ENCODE assay signal across 20 cellular contexts in the genomic region with DNA sequence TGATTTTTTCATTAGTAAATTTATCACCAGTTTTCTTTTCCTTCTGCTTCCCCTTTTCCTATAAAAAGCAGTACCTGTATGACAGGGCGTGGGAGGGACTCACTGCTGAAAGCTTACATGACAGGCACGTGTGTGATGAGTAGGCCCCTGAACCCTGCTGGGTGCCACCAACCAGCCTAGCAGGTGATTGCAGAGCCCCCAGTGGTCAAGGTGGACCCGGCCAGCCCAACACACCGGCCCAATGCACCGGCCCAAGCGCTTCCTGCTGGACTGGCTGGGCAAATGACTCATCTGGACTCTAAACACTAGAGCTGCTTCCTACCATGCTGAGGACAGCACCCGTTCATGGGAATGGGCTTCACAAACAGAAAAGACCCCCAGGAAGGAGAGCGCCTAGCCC.
DNase-seq lines count a peak whose midpoint lies in the region; ATAC-seq, FAIRE-seq and TF ChIP-seq lines count a peak whose summit lies in the region.
"Had no signal": no experiment of that assay in that cellular context is flagged by ENCODE, and none has a peak within 500 bp of the region (broad histone marks: within the 10 kb centered on the region; RNA-seq: fewer than 3 reads in every experiment).

No MANE protein-coding gene starts in this region.

- FAIRE-seq in HepG2 (lab: Jason Lieb, UNC) = no peak
- FAIRE-seq: A549, D721Med, H1, HTR-8/SVneo had no signal

- no peak for TF ChIP-seq RAD21 in HepG2 (CRISPR knock-in tag; IDR thresholded peaks at IDR 0.05)

- H3K9me2 ChIP-seq in PC-3 (replicated peaks; ENCODE audit: low read length) = no peaks in the 10 kb centered on the region

- DNase-seq in HepG2 (ENCODE audit: low spot score) = peak; percentile 13
- no peak for DNase-seq in right lobe of liver
- peak; percentile 18 for DNase-seq in PC-3
- peak; percentile 68 for DNase-seq in islet precursor cell
- no peak for DNase-seq in GOT3 (lab: John Stamatoyannopoulos, UW)
- no peak for DNase-seq in DMS53 (lab: John Stamatoyannopoulos, UW)
- DNase-seq in SHP77 treated with DMSO at 0.1 percent for 48 hours (lab: John Stamatoyannopoulos, UW) = no peak
- DNase-seq: AML-193; CD4-positive, CD25-positive, alpha-beta regulatory T cell; CD8-positive, alpha-beta memory T cell; COR-L47; DMS79; GF-D8; H9 had no signal

- CTCF ChIA-PET in HepG2 (lab: Yijun Ruan, JAX; ENCODE audit: low intra/inter-chr PET ratio, low total read pairs) = no interaction called here
- CTCF ChIA-PET in PC-3 (lab: Charles Lee) = no interaction called here

- H3K4me1 ChIP-seq in HepG2 (ENCODE audit: insufficient read depth, low read length) (peaks cover 13% of the 10 kb centered on the region), right lobe of liver (no peaks in the 10 kb centered on the region), PC-3 (ENCODE audit: insufficient read depth, low read length) (0 out of 2 replicates have a peak, but pooled peaks cover 10% of the 10 kb centered on the region)
- H3K4me1 ChIP-seq: A549 had no signal

- no peaks in the 10 kb centered on the region for H3K79me2 ChIP-seq in HepG2 (ENCODE audit: insufficient read depth, low read length)
- H3K79me2 ChIP-seq in PC-3 (ENCODE audit: low read length) = no peaks in the 10 kb centered on the region

- H3K27ac ChIP-seq in HepG2 (ENCODE audit: extremely low read length, insufficient read depth, low read length) (no peak overlapping the region), right lobe of liver (no peak overlapping the region), PC-3 (ENCODE audit: low read length) (no peak overlapping the region)
- H3K27ac ChIP-seq: 22Rv1, A549, KMS-11 had no signal

- no peak overlapping the region for H3K9ac ChIP-seq in HepG2 (ENCODE audit: insufficient read depth, low read depth, low read length)
- no peak overlapping the region for H3K9ac ChIP-seq in PC-3 (ENCODE audit: low read length)
- H3K9ac ChIP-seq: KMS-11 had no signal

- TF ChIP-seq POLR2A in HepG2 (IDR thresholded peaks at IDR 0.05; ENCODE audit: insufficient read depth in 1 of 2, low read depth in 2 of 2, low read length in 2 of 2) (no peak), right lobe of liver (IDR thresholded peaks at IDR 0.05) (no peak)

- no peak overlapping the region for H3K4me2 ChIP-seq in HepG2 (ENCODE audit: low read depth, low read length)
- no peak overlapping the region for H3K4me2 ChIP-seq in PC-3 (ENCODE audit: low read length)
- H3K4me2 ChIP-seq: A549, KMS-11 had no signal

- 21% methylated on average over 8 of the region's 8 CpGs for WGBS in HepG2 (ENCODE audit: low lambda C conversion rate)
- 72% methylated on average over 3 of the region's 8 CpGs for WGBS in right lobe of liver (ENCODE audit: insufficient coverage, low coverage, low lambda C conversion rate, missing lambda C conversion rate)

- TF ChIP-seq CTCF in HepG2 (CRISPR knock-in tag; IDR thresholded peaks at IDR 0.05) (peak; percentile 38), right lobe of liver (IDR thresholded peaks at IDR 0.05) (no peak), PC-3 (conservative IDR thresholded peaks at IDR 0.05; ENCODE audit: low read depth, low read length) (peak; percentile 34)

- H4K20me1 ChIP-seq in HepG2 (ENCODE audit: insufficient read depth, low read length) (no peaks in the 10 kb centered on the region), PC-3 (ENCODE audit: low read length) (no peaks in the 10 kb centered on the region)

- H3K36me3 ChIP-seq in HepG2 (replicated peaks in 1 of 2; ENCODE audit: control insufficient read depth in 1 of 2, insufficient read depth in 2 of 2, low read length in 2 of 2) (no peaks in the 10 kb centered on the region), right lobe of liver (no peaks in the 10 kb centered on the region), PC-3 (ENCODE audit: low read depth, low read length) (no peaks in the 10 kb centered on the region)

- H2AFZ ChIP-seq in HepG2 (ENCODE audit: low read length) (no peak overlapping the region), PC-3 (ENCODE audit: low read length) (no peak overlapping the region)

- TF ChIP-seq EP300 in HepG2 (IDR thresholded peaks at IDR 0.05; ENCODE audit: low read depth in 2 of 2, low read length in 2 of 2) (no peak), HepG2 (CRISPR knock-in tag; IDR thresholded peaks at IDR 0.05; ENCODE audit: borderline replicate concordance) (no peak)

- H3K4me3 ChIP-seq in HepG2 (replicated peaks in 1 of 3; ENCODE audit: insufficient read depth in 1 of 3, low read depth in 2 of 3, low read length in 3 of 3) = no peak overlapping the region
- H3K4me3 ChIP-seq in right lobe of liver = no peak overlapping the region
- no peak overlapping the region for H3K4me3 ChIP-seq in PC-3 (ENCODE audit: low read length)
- H3K4me3 ChIP-seq: A549 had no signal

- H3K9me3 ChIP-seq in HepG2 (ENCODE audit: low read length) (no peaks in the 10 kb centered on the region), right lobe of liver (no peaks in the 10 kb centered on the region), PC-3 (ENCODE audit: low read length) (no peaks in the 10 kb centered on the region)
- H3K9me3 ChIP-seq: A549 had no signal

- POLR2A ChIA-PET in HepG2 (lab: Yijun Ruan, JAX) = no interaction called here
- POLR2A ChIA-PET in PC-3 (lab: Charles Lee; ENCODE audit: unreplicated experiment) = no interaction called here

- no peaks in the 10 kb centered on the region for H3F3A ChIP-seq in PC-3 (ENCODE audit: low read length, unreplicated experiment)

- BruUV-seq in HepG2 (replicated peaks; lab: Mats Ljungman, UMichigan) (no TSS peak), PC-3 (replicated peaks; lab: Mats Ljungman, UMichigan) (no TSS peak)

- in situ Hi-C loops in HepG2 (cut with HindIII; ENCODE audit: extremely low pct_ligation_motif_present, low pct_unique_long_range_greater_than_20kb) = no loop called here

- ATAC-seq in HepG2 = peak; percentile 91
- no peak for ATAC-seq in right lobe of liver
- no peak; the same call in 1 of the 2 replicates for ATAC-seq in PC-3
- ATAC-seq: A549 had no signal

- 0 out of 5 replicates have a peak, but pooled peaks cover 0 to 3% of the 10 kb centered on the region in 2 experiments for H3K27me3 ChIP-seq in HepG2 (ENCODE audit: control insufficient read depth in 1 of 2, insufficient read depth in 2 of 2, low read length in 2 of 2)
- H3K27me3 ChIP-seq in right lobe of liver = no peaks in the 10 kb centered on the region
- no peaks in the 10 kb centered on the region for H3K27me3 ChIP-seq in PC-3 (ENCODE audit: low read length)

- intact Hi-C loops in HepG2 (cut with micrococcal nuclease; ENCODE audit: unreplicated experiment) = no loop called here
- intact Hi-C loops in right lobe of liver (cut with DNase I) = no loop called here
- intact Hi-C loops in PC-3 (cut with micrococcal nuclease) = no loop called here

TF ChIP-seq in HepG2, 621 proteins besides CTCF, POLR2A, EP300 and RAD21:
- TF ChIP-seq, protein P1, sequence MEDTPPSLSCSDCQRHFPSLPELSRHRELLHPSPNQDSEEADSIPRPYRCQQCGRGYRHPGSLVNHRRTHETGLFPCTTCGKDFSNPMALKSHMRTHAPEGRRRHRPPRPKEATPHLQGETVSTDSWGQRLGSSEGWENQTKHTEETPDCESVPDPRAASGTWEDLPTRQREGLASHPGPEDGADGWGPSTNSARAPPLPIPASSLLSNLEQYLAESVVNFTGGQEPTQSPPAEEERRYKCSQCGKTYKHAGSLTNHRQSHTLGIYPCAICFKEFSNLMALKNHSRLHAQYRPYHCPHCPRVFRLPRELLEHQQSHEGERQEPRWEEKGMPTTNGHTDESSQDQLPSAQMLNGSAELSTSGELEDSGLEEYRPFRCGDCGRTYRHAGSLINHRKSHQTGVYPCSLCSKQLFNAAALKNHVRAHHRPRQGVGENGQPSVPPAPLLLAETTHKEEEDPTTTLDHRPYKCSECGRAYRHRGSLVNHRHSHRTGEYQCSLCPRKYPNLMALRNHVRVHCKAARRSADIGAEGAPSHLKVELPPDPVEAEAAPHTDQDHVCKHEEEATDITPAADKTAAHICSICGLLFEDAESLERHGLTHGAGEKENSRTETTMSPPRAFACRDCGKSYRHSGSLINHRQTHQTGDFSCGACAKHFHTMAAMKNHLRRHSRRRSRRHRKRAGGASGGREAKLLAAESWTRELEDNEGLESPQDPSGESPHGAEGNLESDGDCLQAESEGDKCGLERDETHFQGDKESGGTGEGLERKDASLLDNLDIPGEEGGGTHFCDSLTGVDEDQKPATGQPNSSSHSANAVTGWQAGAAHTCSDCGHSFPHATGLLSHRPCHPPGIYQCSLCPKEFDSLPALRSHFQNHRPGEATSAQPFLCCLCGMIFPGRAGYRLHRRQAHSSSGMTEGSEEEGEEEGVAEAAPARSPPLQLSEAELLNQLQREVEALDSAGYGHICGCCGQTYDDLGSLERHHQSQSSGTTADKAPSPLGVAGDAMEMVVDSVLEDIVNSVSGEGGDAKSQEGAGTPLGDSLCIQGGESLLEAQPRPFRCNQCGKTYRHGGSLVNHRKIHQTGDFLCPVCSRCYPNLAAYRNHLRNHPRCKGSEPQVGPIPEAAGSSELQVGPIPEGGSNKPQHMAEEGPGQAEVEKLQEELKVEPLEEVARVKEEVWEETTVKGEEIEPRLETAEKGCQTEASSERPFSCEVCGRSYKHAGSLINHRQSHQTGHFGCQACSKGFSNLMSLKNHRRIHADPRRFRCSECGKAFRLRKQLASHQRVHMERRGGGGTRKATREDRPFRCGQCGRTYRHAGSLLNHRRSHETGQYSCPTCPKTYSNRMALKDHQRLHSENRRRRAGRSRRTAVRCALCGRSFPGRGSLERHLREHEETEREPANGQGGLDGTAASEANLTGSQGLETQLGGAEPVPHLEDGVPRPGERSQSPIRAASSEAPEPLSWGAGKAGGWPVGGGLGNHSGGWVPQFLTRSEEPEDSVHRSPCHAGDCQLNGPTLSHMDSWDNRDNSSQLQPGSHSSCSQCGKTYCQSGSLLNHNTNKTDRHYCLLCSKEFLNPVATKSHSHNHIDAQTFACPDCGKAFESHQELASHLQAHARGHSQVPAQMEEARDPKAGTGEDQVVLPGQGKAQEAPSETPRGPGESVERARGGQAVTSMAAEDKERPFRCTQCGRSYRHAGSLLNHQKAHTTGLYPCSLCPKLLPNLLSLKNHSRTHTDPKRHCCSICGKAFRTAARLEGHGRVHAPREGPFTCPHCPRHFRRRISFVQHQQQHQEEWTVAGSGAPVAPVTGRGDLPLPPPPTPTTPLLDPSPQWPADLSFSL (CRISPR knock-in tag; IDR thresholded peaks at IDR 0.05) = no peak
- TF ChIP-seq SP140L (CRISPR knock-in tag; IDR thresholded peaks at IDR 0.05; ENCODE audit: borderline replicate concordance) = no peak
- TF ChIP-seq BHLHE40 (IDR thresholded peaks at IDR 0.05; ENCODE audit: low read length) = 0 out of 2 replicates have a peak, but pooled peaks have one; percentile 17
- peak; percentile 74 for TF ChIP-seq FOSL2 (CRISPR knock-in tag; IDR thresholded peaks at IDR 0.05)

Comparison
In these comparisons a context has a peak if more than half of its experiments do, and no peak if none do; other contexts are left out.
1. DNase-seq: peak in HepG2 (single experiment), PC-3 (single experiment) and islet precursor cell (single experiment); none in right lobe of liver (0 of 3), GOT3 (single experiment), DMS53 (single experiment) and SHP77 treated with DMSO at 0.1 percent for 48 hours (single experiment).
2. CTCF ChIP-seq: peak in HepG2 (single experiment) and PC-3 (single experiment); none in right lobe of liver (0 of 4).